14 cellular contexts compared by ENCODE assay signal in genomic region chr10:113202011-113202410, GRCh38.
DNase-seq lines count a peak whose midpoint lies in the region; ATAC-seq and TF ChIP-seq lines count a peak whose summit lies in the region.
"Had no signal": no experiment of that assay in that cellular context is flagged by ENCODE, and none has a peak within 500 bp of the region (broad histone marks: within the 10 kb centered on the region; RNA-seq: fewer than 3 reads in every experiment).

No MANE protein-coding gene starts in this region.

- CTCF ChIA-PET in WTC11 (lab: Charles Lee), result interaction anchor here (0.6 to 1.4 kb wide), 9 partner anchors 14 to 319 kb away, joined by 3 to 5 read pairs (median 3); no protein-coding TSS in a partner anchor

- peak; percentile 97 for ATAC-seq in WTC11
- no peak for ATAC-seq in GM18873 (IDR thresholded peaks at IDR 0.05; ENCODE audit: low FRiP score, unreplicated experiment)

- no peak overlapping the region for H3K27ac Mint-ChIP-seq in WTC11
- H3K27ac Mint-ChIP-seq: IgD-negative memory B cell had no signal

- DNase-seq in NCI-H146 (lab: John Stamatoyannopoulos, UW), result peak; percentile 3
- no peak for DNase-seq in NCI-H146 treated with DMSO at 0.1 percent for 48 hours (lab: John Stamatoyannopoulos, UW; ENCODE audit: unreplicated experiment)
- DNase-seq in WTC11 (ENCODE audit: low spot score), result peak; percentile 32
- peak; percentile 68 for DNase-seq in islet precursor cell
- DNase-seq in COLO668 (lab: John Stamatoyannopoulos, UW; ENCODE audit: unreplicated experiment), result no peak
- no peak for DNase-seq in NCI-H2081 (lab: John Stamatoyannopoulos, UW)
- no peak for DNase-seq in posterior vena cava (ENCODE audit: low spot score)
- DNase-seq: AML-193; Calu3; CD8-positive, alpha-beta memory T cell; DMS79; KG1 had no signal

- H3K9me3 Mint-ChIP-seq in WTC11, result peaks cover 14% of the 10 kb centered on the region

- no peaks in the 10 kb centered on the region for H3K4me1 Mint-ChIP-seq in WTC11
- H3K4me1 Mint-ChIP-seq: CD8-positive, alpha-beta memory T cell; IgD-negative memory B cell had no signal

- H3K36me3 Mint-ChIP-seq in WTC11, result no peaks in the 10 kb centered on the region
- H3K36me3 Mint-ChIP-seq: IgD-negative memory B cell had no signal

- intact Hi-C loops in posterior vena cava (cut with DNase I), result no loop called here

- POLR2A ChIA-PET in WTC11 (lab: Charles Lee), result no interaction called here

- no peak overlapping the region for H3K4me3 Mint-ChIP-seq in WTC11
- H3K4me3 Mint-ChIP-seq: CD8-positive, alpha-beta memory T cell; IgD-negative memory B cell had no signal

- H3K27me3 Mint-ChIP-seq in WTC11 (ENCODE audit: low read depth), result no peaks in the 10 kb centered on the region

- no peak for TF ChIP-seq CTCF in WTC11 (IDR thresholded peaks at IDR 0.05)

TF ChIP-seq in WTC11, 78 proteins besides CTCF, POLR2A, EP300 and RAD21:
- TF ChIP-seq ZNF281 (CRISPR knock-in tag; IDR thresholded peaks at IDR 0.05) (no peak), ZNF425 (CRISPR knock-in tag; conservative IDR thresholded peaks at IDR 0.05) (no peak), IRF1 (CRISPR knock-in tag; IDR thresholded peaks at IDR 0.05) (no peak), TEAD1 (CRISPR knock-in tag; IDR thresholded peaks at IDR 0.05) (no peak), HMGA2 (CRISPR knock-in tag; IDR thresholded peaks at IDR 0.05) (no peak), MLX (CRISPR knock-in tag; IDR thresholded peaks at IDR 0.05) (no peak), E2F4 (CRISPR knock-in tag; IDR thresholded peaks at IDR 0.05; ENCODE audit: borderline replicate concordance, low read depth) (no peak), ATF2 (CRISPR knock-in tag; IDR thresholded peaks at IDR 0.05; ENCODE audit: borderline replicate concordance, low read depth) (no peak), CBFB (CRISPR knock-in tag; IDR thresholded peaks at IDR 0.05; ENCODE audit: low read depth) (no peak), IRF2 (CRISPR knock-in tag; IDR thresholded peaks at IDR 0.05; ENCODE audit: borderline replicate concordance, low read depth) (no peak)

Comparison
In these comparisons a context has a peak if more than half of its experiments do, and no peak if none do; other contexts are left out.
1. DNase-seq: peak in NCI-H146 (single experiment), WTC11 (single experiment) and islet precursor cell (single experiment); none in NCI-H146 treated with DMSO at 0.1 percent for 48 hours (single experiment), COLO668 (single experiment), NCI-H2081 (0 of 2) and posterior vena cava (single experiment).